9 cellular contexts compared by ENCODE assay signal in genomic region chr3:5787863-5788488, GRCh38.
DNase-seq lines count a peak whose midpoint lies in the region; ATAC-seq and TF ChIP-seq lines count a peak whose summit lies in the region.
"Had no signal": no experiment of that assay in that cellular context is flagged by ENCODE, and none has a peak within 500 bp of the region (broad histone marks: within the 10 kb centered on the region; RNA-seq: fewer than 3 reads in every experiment).

No MANE protein-coding gene starts in this region.

- H4K20me1 ChIP-seq in GM23338 (replicated peaks; ENCODE audit: insufficient read depth): no peaks in the 10 kb centered on the region
- H4K20me1 ChIP-seq in smooth muscle cell (ENCODE audit: low read depth): no peaks in the 10 kb centered on the region

- DNase-seq in GM23338 (ENCODE audit: low spot score) (no peak), NT2/D1 (ENCODE audit: low read depth, low spot score) (peak; percentile 33), ecto neural progenitor cell (ENCODE audit: low spot score) (peak; percentile 61), osteocyte (ENCODE audit: extremely low spot score, unreplicated experiment) (no peak), HFFc6 (no peak), smooth muscle cell (lab: John Stamatoyannopoulos, UW; ENCODE audit: unreplicated experiment) (no peak)
- no peak for DNase-seq in stimulated activated naive CD4-positive, alpha-beta T cell (lab: John Stamatoyannopoulos, UW)
- DNase-seq: NCI-H2029 had no signal

- H3K79me2 ChIP-seq in GM23338 (replicated peaks; ENCODE audit: insufficient read depth): no peaks in the 10 kb centered on the region
- no peaks in the 10 kb centered on the region for H3K79me2 ChIP-seq in smooth muscle cell (ENCODE audit: low read depth)

- WGBS in smooth muscle cell (ENCODE audit: low lambda C conversion rate): 51% methylated on average over 6 of the region's 6 CpGs

- H3K9me2 ChIP-seq in GM23338 (ENCODE audit: insufficient read depth): no peaks in the 10 kb centered on the region

- H3K27ac ChIP-seq in GM23338 (ENCODE audit: low read depth) (no peak overlapping the region), smooth muscle cell (ENCODE audit: low read depth) (no peak overlapping the region)

- H3F3A ChIP-seq in GM23338 (replicated peaks; ENCODE audit: low read depth) (no peaks in the 10 kb centered on the region), smooth muscle cell (ENCODE audit: low read depth) (no peaks in the 10 kb centered on the region)

- H3K27me3 Mint-ChIP-seq in GM23338 (ENCODE audit: insufficient read depth, low read depth, poor library complexity) (peaks cover 3% of the 10 kb centered on the region), osteocyte (ENCODE audit: unreplicated experiment) (no peaks in the 10 kb centered on the region), HFFc6 (ENCODE audit: insufficient read depth) (no peaks in the 10 kb centered on the region)

- H3K36me3 ChIP-seq in GM23338 (ENCODE audit: insufficient read depth) (peaks cover 6% of the 10 kb centered on the region; the same call in 1 of the 2 replicates), NT2/D1 (ENCODE audit: insufficient read depth, insufficient read length, low read length) (no peaks in the 10 kb centered on the region), smooth muscle cell (ENCODE audit: low read depth) (no peaks in the 10 kb centered on the region)

- no peaks in the 10 kb centered on the region for H3K9me3 ChIP-seq in NT2/D1 (ENCODE audit: insufficient read depth, low read length)
- no peaks in the 10 kb centered on the region for H3K9me3 ChIP-seq in smooth muscle cell (replicated peaks; ENCODE audit: low read depth)

- ATAC-seq in GM23338 (peak; percentile 60), GM18858 (IDR thresholded peaks at IDR 0.05; ENCODE audit: unreplicated experiment) (no peak)

- H2AFZ ChIP-seq in GM23338 (no peak overlapping the region), smooth muscle cell (ENCODE audit: low read depth) (no peak overlapping the region)

- H3K9ac ChIP-seq in NT2/D1 (ENCODE audit: insufficient read length, low read depth): no peak overlapping the region
- H3K9ac ChIP-seq in smooth muscle cell (ENCODE audit: low read depth): no peak overlapping the region

- no peak overlapping the region for H3K4me3 ChIP-seq in GM23338
- no peak overlapping the region for H3K4me3 ChIP-seq in NT2/D1 (ENCODE audit: insufficient read length, low read depth)
- H3K4me3 ChIP-seq in smooth muscle cell: no peak overlapping the region

- no peak overlapping the region for H3K27ac Mint-ChIP-seq in GM23338
- H3K27ac Mint-ChIP-seq in osteocyte (ENCODE audit: unreplicated experiment): no peak overlapping the region
- H3K27ac Mint-ChIP-seq in HFFc6: no peak overlapping the region

- H3K27me3 ChIP-seq in GM23338 (ENCODE audit: insufficient read depth): no peaks in the 10 kb centered on the region
- H3K27me3 ChIP-seq in NT2/D1 (ENCODE audit: insufficient read depth, insufficient read length): no peaks in the 10 kb centered on the region
- H3K27me3 ChIP-seq in smooth muscle cell (ENCODE audit: low read depth): no peaks in the 10 kb centered on the region

- TF ChIP-seq CTCF in GM23338 (conservative IDR thresholded peaks at IDR 0.05; ENCODE audit: low read depth in 2 of 2) (no peak), osteocyte (IDR thresholded peaks at IDR 0.05) (peak; percentile 26), HFFc6 (IDR thresholded peaks at IDR 0.05) (no peak), smooth muscle cell (IDR thresholded peaks at IDR 0.05; ENCODE audit: borderline replicate concordance, insufficient read depth, poor library complexity, severe bottlenecking) (no peak)

- H3K4me2 ChIP-seq in GM23338 (no peak overlapping the region), smooth muscle cell (no peak overlapping the region)

- peaks cover 6% of the 10 kb centered on the region; the same call in 2 of the 3 replicates for H3K36me3 Mint-ChIP-seq in GM23338 (ENCODE audit: low read depth)
- no peaks in the 10 kb centered on the region for H3K36me3 Mint-ChIP-seq in osteocyte (ENCODE audit: unreplicated experiment)
- no peaks in the 10 kb centered on the region for H3K36me3 Mint-ChIP-seq in HFFc6 (ENCODE audit: low read depth)

- H3K4me3 Mint-ChIP-seq in GM23338 (no peak overlapping the region), osteocyte (ENCODE audit: unreplicated experiment) (no peak overlapping the region), HFFc6 (no peak overlapping the region)

- H3K9me3 Mint-ChIP-seq in GM23338 (peaks cover 72% of the 10 kb centered on the region), osteocyte (ENCODE audit: unreplicated experiment) (peaks cover 28% of the 10 kb centered on the region), HFFc6 (peaks cover 42% of the 10 kb centered on the region)

- H3K4me1 ChIP-seq in GM23338 (ENCODE audit: insufficient read depth): no peaks in the 10 kb centered on the region
- H3K4me1 ChIP-seq in NT2/D1 (ENCODE audit: insufficient read depth, insufficient read length): no peaks in the 10 kb centered on the region
- no peaks in the 10 kb centered on the region for H3K4me1 ChIP-seq in smooth muscle cell (ENCODE audit: low read depth)

- H3K4me1 Mint-ChIP-seq in GM23338 (no peaks in the 10 kb centered on the region), osteocyte (ENCODE audit: unreplicated experiment) (no peaks in the 10 kb centered on the region), HFFc6 (ENCODE audit: low read depth) (no peaks in the 10 kb centered on the region)

TF ChIP-seq in GM23338, 12 proteins besides CTCF, POLR2A, EP300 and RAD21:
- TF ChIP-seq ZNF114 (CRISPR knock-in tag; IDR thresholded peaks at IDR 0.05): no peak

Comparison
In these comparisons a context has a peak if more than half of its experiments do, and no peak if none do; other contexts are left out.
1. DNase-seq: peak in NT2/D1 (single experiment) and ecto neural progenitor cell (single experiment); none in GM23338 (single experiment), osteocyte (single experiment), stimulated activated naive CD4-positive, alpha-beta T cell (0 of 6), HFFc6 (single experiment) and smooth muscle cell (single experiment).